8 cellular contexts compared by ENCODE assay signal in the genomic region with DNA sequence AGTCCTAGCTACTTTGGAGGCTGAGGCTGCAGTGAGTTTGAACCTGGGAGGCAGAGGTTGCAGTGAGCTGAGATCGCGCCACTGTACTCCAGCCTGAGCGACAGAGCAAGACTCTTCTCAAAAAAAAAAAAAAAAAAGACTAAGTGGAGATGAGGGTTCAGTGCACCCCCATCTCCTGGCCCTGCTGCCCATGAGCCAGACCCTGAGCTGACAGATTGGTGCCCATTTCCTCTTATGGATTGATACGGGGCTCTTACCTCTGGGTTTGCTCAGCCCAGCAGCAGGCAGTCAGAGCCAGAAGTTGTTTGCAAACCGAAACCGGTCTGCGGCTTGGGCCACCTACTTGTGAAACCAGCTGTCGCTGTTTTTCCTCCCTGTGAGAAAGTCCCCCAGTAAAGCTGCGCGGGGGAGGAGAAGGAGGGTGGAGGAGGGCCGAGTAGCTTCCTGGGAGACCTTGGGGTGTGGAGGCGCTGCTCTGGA. TPM values are rescaled to one million over a fixed set of nuclear protein-coding genes. Genes with fewer than 3 reads are reported as not detected.
DNase-seq lines count a peak whose midpoint lies in the region; ATAC-seq, FAIRE-seq and TF ChIP-seq lines count a peak whose summit lies in the region.

No MANE protein-coding gene starts in this region.

- TF ChIP-seq POLR2A in A549 (IDR thresholded peaks at IDR 0.05; ENCODE audit: low read length) = no peak

- no peak overlapping the region for H3K4me3 ChIP-seq in A549
- H3K4me3 ChIP-seq in esophagus (ENCODE audit: low read depth in 1 of 2, low read length in 2 of 2) = peak overlapping the region; percentile 24 to 30

- peaks cover 19% of the 10 kb centered on the region for H3K4me1 ChIP-seq in A549
- peaks cover 5% of the 10 kb centered on the region in 2 donors for H3K4me1 ChIP-seq in esophagus (ENCODE audit: control insufficient read depth in 2 of 2, insufficient read depth in 2 of 2, low read length in 1 of 2)

- no peaks in the 10 kb centered on the region for H3K36me3 Mint-ChIP-seq in naive thymus-derived CD8-positive, alpha-beta T cell

- no peaks in the 10 kb centered on the region for H3K27me3 ChIP-seq in esophagus (ENCODE audit: control insufficient read depth in 1 of 2, insufficient read depth in 2 of 2, low read length in 2 of 2)

- peak overlapping the region; percentile 60 for H3K4me2 ChIP-seq in A549

- H3K9me3 ChIP-seq in A549 (no peaks in the 10 kb centered on the region), esophagus (ENCODE audit: control insufficient read depth in 2 of 2, insufficient read depth in 1 of 2, low read depth in 1 of 2, low read length in 1 of 2) (no peaks in the 10 kb centered on the region)

- peak overlapping the region; percentile 87 to 99 (median 95) for H3K27ac Mint-ChIP-seq in naive thymus-derived CD8-positive, alpha-beta T cell

- FAIRE-seq in A549 (lab: Jason Lieb, UNC) = no peak

- H3K4me3 Mint-ChIP-seq in naive thymus-derived CD8-positive, alpha-beta T cell = peak overlapping the region; percentile 77 to 89 (median 84)

- no peaks in the 10 kb centered on the region for H3K27me3 Mint-ChIP-seq in naive thymus-derived CD8-positive, alpha-beta T cell

- CTCF ChIA-PET in A549 (lab: Yijun Ruan, JAX) = interaction anchor here (0.7 to 1.7 kb wide), 5 partner anchors 12 to 107 kb away, joined by 3 to 8 read pairs (median 4); a partner anchor contains a TSS

- TF ChIP-seq EP300 in A549 (IDR thresholded peaks at IDR 0.05) = no peak

- H3K27ac ChIP-seq in A549 = peak overlapping the region in 1 of 2 experiments; percentile 73; a peak in 4 of 6 replicates
- peak overlapping the region; percentile 60 to 82 for H3K27ac ChIP-seq in esophagus (ENCODE audit: low read depth in 2 of 2, low read length in 1 of 2)

- no peaks in the 10 kb centered on the region for H3K36me3 ChIP-seq in esophagus (ENCODE audit: control insufficient read depth in 2 of 2, insufficient read depth in 2 of 2, low read length in 1 of 2)

- POLR2A ChIA-PET in A549 (lab: Yijun Ruan, JAX) = no interaction called here
- POLR2A ChIA-PET in naive thymus-derived CD8-positive, alpha-beta T cell (lab: Charles Lee) = interaction anchor here (0.6 to 12.1 kb wide), 18 partner anchors 9 to 477 kb away, joined by 3 to 267 read pairs (median 7); a partner anchor contains a TSS

- 60% methylated on average over 10 of the region's 12 CpGs for WGBS in A549 (ENCODE audit: missing lambda C conversion rate)
- WGBS in esophagus, 2 donors = 12 to 13% methylated on average over 11 to 12 of the region's 12 CpGs

- H3K4me1 Mint-ChIP-seq in naive thymus-derived CD8-positive, alpha-beta T cell = peaks cover 19 to 55% (median 49%) of the 10 kb centered on the region in 4 donors

- no peaks in the 10 kb centered on the region for H3K9me3 Mint-ChIP-seq in naive thymus-derived CD8-positive, alpha-beta T cell

- no peak for TF ChIP-seq RAD21 in A549 (conservative IDR thresholded peaks at IDR 0.05 in 1 of 2, IDR thresholded peaks at IDR 0.05 in 1 of 2)

- no peak for TF ChIP-seq CTCF in A549 (IDR thresholded peaks at IDR 0.05)

- peak in 1 of 2 experiments; percentile 27 for DNase-seq in A549 (ENCODE audit: low read depth in 1 of 2, low spot score in 1 of 2)
- peak; percentile 20 for DNase-seq in NCI-H774 (lab: John Stamatoyannopoulos, UW)
- peak; percentile 71 to 83 for DNase-seq in activated CD8-positive, alpha-beta memory T cell treated with anti-CD3 and anti-CD28 coated beads for 4 hours (ENCODE audit: low read depth in 2 of 2)
- DNase-seq in naive thymus-derived CD8-positive, alpha-beta T cell = peak; percentile 61 to 91 (median 80)
- peak; percentile 62 to 78 (median 74) for DNase-seq in stimulated activated naive CD4-positive, alpha-beta T cell (lab: John Stamatoyannopoulos, UW)

- no peak; a peak in 1 of 6 replicates for ATAC-seq in A549
- peak; percentile 93 for ATAC-seq in GM18520 (IDR thresholded peaks at IDR 0.05; ENCODE audit: unreplicated experiment)
- ATAC-seq in HG03064 (IDR thresholded peaks at IDR 0.05; ENCODE audit: low read depth, unreplicated experiment) = peak; percentile 79
- ATAC-seq in naive thymus-derived CD8-positive, alpha-beta T cell = peak; percentile 97 to 99

TF ChIP-seq in A549, 52 proteins besides CTCF, POLR2A, EP300 and RAD21 (continues in another document):
- TF ChIP-seq HDAC2 (IDR thresholded peaks at IDR 0.05) (no peak), ZNF302 (CRISPR knock-in tag; IDR thresholded peaks at IDR 0.05) (no peak), TFCP2L1 (CRISPR knock-in tag; IDR thresholded peaks at IDR 0.05) (no peak), CHD4 (IDR thresholded peaks at IDR 0.05; ENCODE audit: borderline replicate concordance) (no peak), JUN (IDR thresholded peaks at IDR 0.05) (no peak), FOSL2 (IDR thresholded peaks at IDR 0.05) (no peak), FOSL2 (CRISPR knock-in tag; IDR thresholded peaks at IDR 0.05) (no peak), GATA3 (IDR thresholded peaks at IDR 0.05; ENCODE audit: borderline replicate concordance) (no peak), CBX8 (IDR thresholded peaks at IDR 0.05) (no peak), KDM1A (IDR thresholded peaks at IDR 0.05; ENCODE audit: low read depth) (no peak), ZSCAN20 (CRISPR knock-in tag; IDR thresholded peaks at IDR 0.05) (no peak), MAZ (IDR thresholded peaks at IDR 0.05; ENCODE audit: borderline replicate concordance, low read depth, low read length) (no peak), FOXS1 (CRISPR knock-in tag; IDR thresholded peaks at IDR 0.05) (no peak), KDM5A (IDR thresholded peaks at IDR 0.05) (no peak), SMC3 (IDR thresholded peaks at IDR 0.05) (no peak)
- TF ChIP-seq, protein P1, sequence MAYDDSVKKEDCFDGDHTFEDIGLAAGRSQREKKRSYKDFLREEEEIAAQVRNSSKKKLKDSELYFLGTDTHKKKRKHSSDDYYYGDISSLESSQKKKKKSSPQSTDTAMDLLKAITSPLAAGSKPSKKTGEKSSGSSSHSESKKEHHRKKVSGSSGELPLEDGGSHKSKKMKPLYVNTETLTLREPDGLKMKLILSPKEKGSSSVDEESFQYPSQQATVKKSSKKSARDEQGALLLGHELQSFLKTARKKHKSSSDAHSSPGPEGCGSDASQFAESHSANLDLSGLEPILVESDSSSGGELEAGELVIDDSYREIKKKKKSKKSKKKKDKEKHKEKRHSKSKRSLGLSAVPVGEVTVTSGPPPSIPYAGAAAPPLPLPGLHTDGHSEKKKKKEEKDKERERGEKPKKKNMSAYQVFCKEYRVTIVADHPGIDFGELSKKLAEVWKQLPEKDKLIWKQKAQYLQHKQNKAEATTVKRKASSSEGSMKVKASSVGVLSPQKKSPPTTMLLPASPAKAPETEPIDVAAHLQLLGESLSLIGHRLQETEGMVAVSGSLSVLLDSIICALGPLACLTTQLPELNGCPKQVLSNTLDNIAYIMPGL (CRISPR knock-in tag; IDR thresholded peaks at IDR 0.05; ENCODE audit: borderline replicate concordance) = no peak
- TF ChIP-seq, protein P2, sequence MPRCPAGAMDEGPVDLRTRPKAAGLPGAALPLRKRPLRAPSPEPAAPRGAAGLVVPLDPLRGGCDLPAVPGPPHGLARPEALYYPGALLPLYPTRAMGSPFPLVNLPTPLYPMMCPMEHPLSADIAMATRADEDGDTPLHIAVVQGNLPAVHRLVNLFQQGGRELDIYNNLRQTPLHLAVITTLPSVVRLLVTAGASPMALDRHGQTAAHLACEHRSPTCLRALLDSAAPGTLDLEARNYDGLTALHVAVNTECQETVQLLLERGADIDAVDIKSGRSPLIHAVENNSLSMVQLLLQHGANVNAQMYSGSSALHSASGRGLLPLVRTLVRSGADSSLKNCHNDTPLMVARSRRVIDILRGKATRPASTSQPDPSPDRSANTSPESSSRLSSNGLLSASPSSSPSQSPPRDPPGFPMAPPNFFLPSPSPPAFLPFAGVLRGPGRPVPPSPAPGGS (IDR thresholded peaks at IDR 0.05) = no peak
- TF ChIP-seq, protein P3, sequence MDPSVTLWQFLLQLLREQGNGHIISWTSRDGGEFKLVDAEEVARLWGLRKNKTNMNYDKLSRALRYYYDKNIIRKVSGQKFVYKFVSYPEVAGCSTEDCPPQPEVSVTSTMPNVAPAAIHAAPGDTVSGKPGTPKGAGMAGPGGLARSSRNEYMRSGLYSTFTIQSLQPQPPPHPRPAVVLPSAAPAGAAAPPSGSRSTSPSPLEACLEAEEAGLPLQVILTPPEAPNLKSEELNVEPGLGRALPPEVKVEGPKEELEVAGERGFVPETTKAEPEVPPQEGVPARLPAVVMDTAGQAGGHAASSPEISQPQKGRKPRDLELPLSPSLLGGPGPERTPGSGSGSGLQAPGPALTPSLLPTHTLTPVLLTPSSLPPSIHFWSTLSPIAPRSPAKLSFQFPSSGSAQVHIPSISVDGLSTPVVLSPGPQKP (IDR thresholded peaks at IDR 0.05; ENCODE audit: low read depth, low read length) = no peak

RNA-seq across cellular contexts. Expression of a gene that starts 36.9 kb away (rescaled TPM):
- polyA plus RNA-seq in A549 (2011; rRNA removed) (11.2 and 14.5 TPM in 2 replicates), A549 (2017; fragmentation: RNase III; extraction: RNeasy Plus Mini Kit Qiagen cat#74134 plus additional on column Dnase treatment) (14.8 to 15.2 TPM (median 15.0 TPM) in 3 replicates), esophagus (10 to 100 TPM; 10.9 to 24.0 TPM)
- polyA plus RNA-seq in A549 (2012; cell fraction: cytosol; rRNA removed) = 20.2 and 31.4 TPM in 2 replicates
- polyA plus RNA-seq in A549 (2012; cell fraction: nucleus; rRNA removed) = 59.5 and 87.8 TPM in 2 replicates
- 5.6 and 7.9 TPM in 2 replicates for polyA minus RNA-seq in A549 (2011; rRNA and poly(A)+ RNA removed)
- 100 to 1,000 TPM; 164 to 177 TPM for total RNA-seq in naive thymus-derived CD8-positive, alpha-beta T cell
- 10 to 100 TPM; 29.5 to 56.4 (median 36.1) TPM for polyA plus RNA-seq in naive thymus-derived CD8-positive, alpha-beta T cell

RNA-seq across cellular contexts. Expression of a gene that starts 41.9 kb away (rescaled TPM):
- not detected in 2 replicates for polyA plus RNA-seq in A549 (2011; rRNA removed)
- not detected in 2 replicates for polyA plus RNA-seq in A549 (2012; cell fraction: cytosol; rRNA removed)
- not detected in 2 replicates for polyA plus RNA-seq in A549 (2012; cell fraction: nucleus; rRNA removed)
- polyA plus RNA-seq in A549 (2017; fragmentation: RNase III; extraction: RNeasy Plus Mini Kit Qiagen cat#74134 plus additional on column Dnase treatment) = not detected in 3 replicates
- polyA minus RNA-seq in A549 (2011; rRNA and poly(A)+ RNA removed) = not detected in 2 replicates
- under 1 TPM; 0.40 to 0.51 TPM for polyA plus RNA-seq in esophagus
- total RNA-seq in naive thymus-derived CD8-positive, alpha-beta T cell = 10 to 100 TPM; 18.5 TPM
- 10 to 100 TPM; 17.5 to 32.9 (median 24.2) TPM for polyA plus RNA-seq in naive thymus-derived CD8-positive, alpha-beta T cell

RNA-seq across cellular contexts. Expression of a gene that starts 52.7 kb away (rescaled TPM):
- polyA plus RNA-seq in A549 (2011; rRNA removed) (1.3 and 1.9 TPM in 2 replicates), A549 (2017; fragmentation: RNase III; extraction: RNeasy Plus Mini Kit Qiagen cat#74134 plus additional on column Dnase treatment) (2.0 to 2.5 TPM (median 2.0 TPM) in 3 replicates), esophagus (1 to 10 TPM; 1.5 to 2.5 TPM)
- polyA plus RNA-seq in A549 (2012; cell fraction: cytosol; rRNA removed) = 1.7 and 2.2 TPM in 2 replicates
- 6.2 TPM in 2 replicates for polyA plus RNA-seq in A549 (2012; cell fraction: nucleus; rRNA removed)
- 3.4 and 3.5 TPM in 2 replicates for polyA minus RNA-seq in A549 (2011; rRNA and poly(A)+ RNA removed)
- total RNA-seq in naive thymus-derived CD8-positive, alpha-beta T cell = 10 to 100 TPM; 44.7 to 44.8 TPM
- polyA plus RNA-seq in naive thymus-derived CD8-positive, alpha-beta T cell = 10 to 100 TPM in 2 of 3 donors, 1 to 10 TPM in 1; 9.4 to 15.7 (median 11.5) TPM

Comparison
In these comparisons a context has a peak if more than half of its experiments do, and no peak if none do; other contexts are left out.
1. ATAC-seq: peak in GM18520 (single experiment), HG03064 (single experiment) and naive thymus-derived CD8-positive, alpha-beta T cell (2 of 2); none in A549 (0 of 2).
2. RNA of a gene that starts 41.9 kb away (polyA plus RNA-seq): 17.5 to 32.9 TPM in naive thymus-derived CD8-positive, alpha-beta T cell; 0.40 to 0.51 TPM in esophagus and not detected in A549; every median in the first group is over 10 times any median in the second.